ENCODE assay signal across 1 cellular context in genomic region chr1:85940621-85941306, GRCh38.
TF ChIP-seq lines count a peak whose summit lies in the region.

No MANE protein-coding gene starts in this region.

TF ChIP-seq in HepG2, 621 proteins besides CTCF, POLR2A, EP300 and RAD21:
- TF ChIP-seq PBX2 (CRISPR knock-in tag; IDR thresholded peaks at IDR 0.05): no peak
- TF ChIP-seq RXRA (CRISPR knock-in tag; IDR thresholded peaks at IDR 0.05): no peak
- TF ChIP-seq ZNF562 (CRISPR knock-in tag; IDR thresholded peaks at IDR 0.05; ENCODE audit: borderline replicate concordance): no peak
- no peak for TF ChIP-seq NFE2L1 (CRISPR knock-in tag; IDR thresholded peaks at IDR 0.05; ENCODE audit: borderline replicate concordance)
- no peak for TF ChIP-seq ZNF850 (CRISPR knock-in tag; conservative IDR thresholded peaks at IDR 0.05)
- TF ChIP-seq ZNF770 (CRISPR knock-in tag; IDR thresholded peaks at IDR 0.05): no peak
- TF ChIP-seq ZGPAT (CRISPR knock-in tag; IDR thresholded peaks at IDR 0.05): no peak
- TF ChIP-seq ZNF703 (CRISPR knock-in tag; IDR thresholded peaks at IDR 0.05; ENCODE audit: borderline replicate concordance): no peak
- no peak for TF ChIP-seq ZC3H13 (CRISPR knock-in tag; IDR thresholded peaks at IDR 0.05)
- TF ChIP-seq ZNF451 (CRISPR knock-in tag; IDR thresholded peaks at IDR 0.05): no peak
- TF ChIP-seq HMGXB4 (CRISPR knock-in tag; IDR thresholded peaks at IDR 0.05; ENCODE audit: borderline replicate concordance in 1 of 2, low read depth in 1 of 2): no peak
- TF ChIP-seq MXD1 (CRISPR knock-in tag; IDR thresholded peaks at IDR 0.05): no peak
- TF ChIP-seq ZFP1 (CRISPR knock-in tag; IDR thresholded peaks at IDR 0.05): no peak
- TF ChIP-seq REL (CRISPR knock-in tag; conservative IDR thresholded peaks at IDR 0.05): no peak
- no peak for TF ChIP-seq BHLHE40 (IDR thresholded peaks at IDR 0.05; ENCODE audit: low read length)
- TF ChIP-seq RBM39 (IDR thresholded peaks at IDR 0.05; ENCODE audit: low read depth, low read length, poor library complexity, severe bottlenecking): no peak
- TF ChIP-seq HMGXB3 (CRISPR knock-in tag; IDR thresholded peaks at IDR 0.05; ENCODE audit: borderline replicate concordance): no peak
- no peak for TF ChIP-seq ZNF543 (CRISPR knock-in tag; IDR thresholded peaks at IDR 0.05)
- no peak for TF ChIP-seq PHF21A (CRISPR knock-in tag; IDR thresholded peaks at IDR 0.05)
